10 cellular contexts compared by ENCODE assay signal in genomic region chr1:234881893-234882771, GRCh38.
DNase-seq lines count a peak whose midpoint lies in the region; ATAC-seq and TF ChIP-seq lines count a peak whose summit lies in the region.
"Had no signal": no experiment of that assay in that cellular context is flagged by ENCODE, and none has a peak within 500 bp of the region (broad histone marks: within the 10 kb centered on the region; RNA-seq: fewer than 3 reads in every experiment).

No MANE protein-coding gene starts in this region.

- H3K36me3 Mint-ChIP-seq in CD14-positive monocyte = peaks cover 6 to 10% of the 10 kb centered on the region in 2 donors
- H3K36me3 Mint-ChIP-seq in activated T-helper 1 cell treated with anti-CD3 and anti-CD28 coated beads, Interleukin-12 subunit alpha, Interleukin-12 subunit beta, Interleukin-2, Interleukin-4 antibody, amounts not matched to agents 30 ng/mL and 10 ng/mL and 1 ng/mL, durations not matched to agents 14 hours and 24 hours and 36 hours (ENCODE audit: low read depth) = no peaks in the 10 kb centered on the region

- ATAC-seq in GM19035 (IDR thresholded peaks at IDR 0.05; ENCODE audit: unreplicated experiment) (peak; percentile 74), HG03025 (IDR thresholded peaks at IDR 0.05; ENCODE audit: low FRiP score, unreplicated experiment) (peak; percentile 65)

- H3K9me3 Mint-ChIP-seq in CD14-positive monocyte = peaks cover 4 to 7% (median 6%) of the 10 kb centered on the region in 7 donors
- no peaks in the 10 kb centered on the region for H3K9me3 Mint-ChIP-seq in activated T-helper 1 cell treated with anti-CD3 and anti-CD28 coated beads, Interleukin-12 subunit alpha, Interleukin-12 subunit beta, Interleukin-2, Interleukin-4 antibody, amounts not matched to agents 30 ng/mL and 10 ng/mL and 1 ng/mL, durations not matched to agents 14 hours and 24 hours and 36 hours

- peaks cover 65% of the 10 kb centered on the region for H3K4me1 Mint-ChIP-seq in CD14-positive monocyte
- H3K4me1 Mint-ChIP-seq in activated T-helper 1 cell treated with anti-CD3 and anti-CD28 coated beads, Interleukin-12 subunit alpha, Interleukin-12 subunit beta, Interleukin-2, Interleukin-4 antibody, amounts not matched to agents 30 ng/mL and 10 ng/mL and 1 ng/mL, durations not matched to agents 14 hours and 24 hours and 36 hours (ENCODE audit: low read depth) = peaks cover 69% of the 10 kb centered on the region

- intact Hi-C loops in CD14-positive monocyte (cut with micrococcal nuclease) = loop anchor here (5.0 kb wide), 3 partner anchors 35 to 40 kb away; no protein-coding TSS in a partner anchor
- intact Hi-C loops in activated T-helper 1 cell treated with anti-CD3 and anti-CD28 coated beads, Interleukin-12 subunit alpha, Interleukin-12 subunit beta, Interleukin-2, Interleukin-4 antibody, amounts not matched to agents 30 ng/mL and 10 ng/mL and 1 ng/mL, durations not matched to agents 14 hours and 24 hours and 36 hours (cut with micrococcal nuclease) = loop anchor here (1.0 to 2.0 kb wide), 3 partner anchors 39 to 193 kb away; no protein-coding TSS in a partner anchor

- H3K27ac Mint-ChIP-seq in CD14-positive monocyte = peak overlapping the region in 4 of 7 donors; percentile 19 to 35 (median 26)
- H3K27ac Mint-ChIP-seq in activated T-helper 1 cell treated with anti-CD3 and anti-CD28 coated beads, Interleukin-12 subunit alpha, Interleukin-12 subunit beta, Interleukin-2, Interleukin-4 antibody, amounts not matched to agents 30 ng/mL and 10 ng/mL and 1 ng/mL, durations not matched to agents 14 hours and 24 hours and 36 hours = peak overlapping the region; percentile 47
- H3K27ac Mint-ChIP-seq: activated naive CD8-positive, alpha-beta T cell had no signal

- H3K4me3 Mint-ChIP-seq in CD14-positive monocyte = no peak overlapping the region
- no peak overlapping the region for H3K4me3 Mint-ChIP-seq in activated T-helper 1 cell treated with anti-CD3 and anti-CD28 coated beads, Interleukin-12 subunit alpha, Interleukin-12 subunit beta, Interleukin-2, Interleukin-4 antibody, amounts not matched to agents 30 ng/mL and 10 ng/mL and 1 ng/mL, durations not matched to agents 14 hours and 24 hours and 36 hours
- H3K4me3 Mint-ChIP-seq: activated naive CD8-positive, alpha-beta T cell had no signal

- H3K27me3 Mint-ChIP-seq in CD14-positive monocyte (ENCODE audit: low read depth in 3 of 3) = peaks cover 0 to 4% (median 4%) of the 10 kb centered on the region in 3 donors
- no peaks in the 10 kb centered on the region for H3K27me3 Mint-ChIP-seq in activated T-helper 1 cell treated with anti-CD3 and anti-CD28 coated beads, Interleukin-12 subunit alpha, Interleukin-12 subunit beta, Interleukin-2, Interleukin-4 antibody, amounts not matched to agents 30 ng/mL and 10 ng/mL and 1 ng/mL, durations not matched to agents 14 hours and 24 hours and 36 hours (ENCODE audit: insufficient read depth)
- H3K27me3 Mint-ChIP-seq: activated naive CD8-positive, alpha-beta T cell had no signal

- DNase-seq in CD14-positive monocyte (ENCODE audit: low spot score) = peak; percentile 35
- no peak for DNase-seq in activated T-helper 1 cell treated with anti-CD3 and anti-CD28 coated beads, Interleukin-12 subunit alpha, Interleukin-12 subunit beta, Interleukin-2, Interleukin-4 antibody, amounts not matched to agents 30 ng/mL and 10 ng/mL and 1 ng/mL, durations not matched to agents 14 hours and 24 hours and 36 hours (ENCODE audit: low spot score)
- DNase-seq in NCI-H524 treated with DMSO at 0.1 percent for 48 hours (lab: John Stamatoyannopoulos, UW) = no peak
- no peak for DNase-seq in COLO668 (lab: John Stamatoyannopoulos, UW; ENCODE audit: unreplicated experiment)
- DNase-seq in NCI-H1105 treated with DMSO at 0.1 percent for 48 hours (lab: John Stamatoyannopoulos, UW) = no peak
- no peak for DNase-seq in NCI-H1436 treated with DMSO at 0.1 percent for 48 hours (lab: John Stamatoyannopoulos, UW)
- DNase-seq: NCI-H2171 had no signal

- no peak for TF ChIP-seq CTCF in CD14-positive monocyte (IDR thresholded peaks at IDR 0.05)
